Comparison of ENCODE assay signal across 1 cellular context in the genomic region with DNA sequence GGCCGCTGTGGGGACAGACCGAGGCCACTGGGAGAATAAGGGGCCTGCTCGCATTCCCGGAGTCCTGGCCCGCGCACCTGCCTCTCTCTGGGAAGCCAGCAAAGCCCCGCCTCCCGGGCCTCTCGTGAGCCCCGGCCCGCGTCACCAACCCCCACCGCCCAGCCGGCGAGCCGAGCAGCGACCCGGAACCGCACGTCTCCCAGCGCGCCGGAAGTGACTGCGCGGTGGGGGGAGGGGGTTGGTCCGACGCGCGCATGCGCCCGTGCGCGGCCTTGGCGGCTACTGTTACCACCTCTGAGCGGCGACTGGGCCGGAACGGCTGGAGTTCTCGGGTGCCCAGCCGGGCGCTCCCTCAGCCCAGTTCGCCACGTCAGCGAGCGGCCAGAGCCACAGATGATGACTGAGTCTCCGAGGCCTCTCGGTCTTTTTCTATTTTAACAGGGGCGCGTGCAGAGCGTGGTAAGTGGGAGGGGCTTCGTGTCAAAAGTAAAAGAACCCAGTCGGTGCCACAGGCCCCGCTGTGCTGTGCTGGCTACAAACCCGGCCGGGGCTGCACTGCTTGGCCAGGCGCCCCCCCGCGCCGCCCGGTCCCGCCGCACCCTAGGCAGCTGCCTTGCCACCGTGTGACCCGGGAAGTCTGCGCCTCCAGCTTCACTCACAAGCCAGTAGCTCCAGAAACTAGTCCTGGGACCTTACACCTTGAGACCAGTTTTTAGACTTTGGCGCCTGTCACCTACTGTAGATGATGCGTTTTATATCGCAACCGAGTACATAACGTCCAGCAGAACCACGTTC.
A peak's percentile ranks its signal among the peaks of the same experiment; 100 is the strongest.
TF ChIP-seq lines count a peak whose summit lies in the region.

A gene with protein sequence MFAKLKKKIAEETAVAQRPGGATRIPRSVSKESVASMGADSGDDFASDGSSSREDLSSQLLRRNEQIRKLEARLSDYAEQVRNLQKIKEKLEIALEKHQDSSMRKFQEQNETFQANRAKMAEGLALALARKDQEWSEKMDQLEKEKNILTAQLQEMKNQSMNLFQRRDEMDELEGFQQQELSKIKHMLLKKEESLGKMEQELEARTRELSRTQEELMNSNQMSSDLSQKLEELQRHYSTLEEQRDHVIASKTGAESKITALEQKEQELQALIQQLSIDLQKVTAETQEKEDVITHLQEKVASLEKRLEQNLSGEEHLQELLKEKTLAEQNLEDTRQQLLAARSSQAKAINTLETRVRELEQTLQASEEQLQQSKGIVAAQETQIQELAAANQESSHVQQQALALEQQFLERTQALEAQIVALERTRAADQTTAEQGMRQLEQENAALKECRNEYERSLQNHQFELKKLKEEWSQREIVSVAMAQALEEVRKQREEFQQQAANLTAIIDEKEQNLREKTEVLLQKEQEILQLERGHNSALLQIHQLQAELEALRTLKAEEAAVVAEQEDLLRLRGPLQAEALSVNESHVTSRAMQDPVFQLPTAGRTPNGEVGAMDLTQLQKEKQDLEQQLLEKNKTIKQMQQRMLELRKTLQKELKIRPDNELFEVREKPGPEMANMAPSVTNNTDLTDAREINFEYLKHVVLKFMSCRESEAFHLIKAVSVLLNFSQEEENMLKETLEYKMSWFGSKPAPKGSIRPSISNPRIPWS (minus strand): TSS at position 190 of the 795 bp plus-strand sequence. CDS start 2,372 bp downstream, outside the sequence.

TF ChIP-seq in HepG2, 621 proteins besides CTCF, POLR2A, EP300 and RAD21 (continued from another document and continues in another):
- peak; percentile 53; the same call in 1 of the 2 replicates for TF ChIP-seq ZNF761 (CRISPR knock-in tag; conservative IDR thresholded peaks at IDR 0.05)
- TF ChIP-seq TRIM24 (CRISPR knock-in tag; IDR thresholded peaks at IDR 0.05), result no peak
- peak; percentile 93 for TF ChIP-seq CAMTA2 (CRISPR knock-in tag; IDR thresholded peaks at IDR 0.05; ENCODE audit: borderline replicate concordance)
- TF ChIP-seq, protein P1, sequence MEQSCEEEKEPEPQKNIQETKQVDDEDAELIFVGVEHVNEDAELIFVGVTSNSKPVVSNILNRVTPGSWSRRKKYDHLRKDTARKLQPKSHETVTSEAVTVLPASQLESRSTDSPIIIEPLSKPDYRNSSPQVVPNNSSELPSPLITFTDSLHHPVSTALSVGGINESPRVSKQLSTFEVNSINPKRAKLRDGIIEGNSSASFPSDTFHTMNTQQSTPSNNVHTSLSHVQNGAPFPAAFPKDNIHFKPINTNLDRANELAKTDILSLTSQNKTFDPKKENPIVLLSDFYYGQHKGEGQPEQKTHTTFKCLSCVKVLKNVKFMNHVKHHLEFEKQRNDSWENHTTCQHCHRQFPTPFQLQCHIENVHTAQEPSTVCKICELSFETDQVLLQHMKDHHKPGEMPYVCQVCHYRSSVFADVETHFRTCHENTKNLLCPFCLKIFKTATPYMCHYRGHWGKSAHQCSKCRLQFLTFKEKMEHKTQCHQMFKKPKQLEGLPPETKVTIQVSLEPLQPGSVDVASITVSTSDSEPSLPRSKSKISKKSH (CRISPR knock-in tag; IDR thresholded peaks at IDR 0.05; ENCODE audit: borderline replicate concordance), result peak; percentile 77; the same call in 1 of the 2 replicates
- no peak for TF ChIP-seq SP1 (IDR thresholded peaks at IDR 0.05)
- TF ChIP-seq SP1 (CRISPR knock-in tag; IDR thresholded peaks at IDR 0.05), result peak; percentile 77
- no peak for TF ChIP-seq ZKSCAN1 (IDR thresholded peaks at IDR 0.05; ENCODE audit: low read length)
- peak; percentile 75; the same call in 1 of the 2 replicates for TF ChIP-seq FOXC1 (CRISPR knock-in tag; IDR thresholded peaks at IDR 0.05; ENCODE audit: borderline replicate concordance)
- peak; percentile 90; the same call in 1 of the 2 replicates for TF ChIP-seq ZNF614 (CRISPR knock-in tag; IDR thresholded peaks at IDR 0.05; ENCODE audit: borderline replicate concordance)
- TF ChIP-seq SRY (CRISPR knock-in tag; IDR thresholded peaks at IDR 0.05), result peak; percentile 39; the same call in 1 of the 2 replicates
- no peak for TF ChIP-seq ZNF335 (CRISPR knock-in tag; IDR thresholded peaks at IDR 0.05)
- TF ChIP-seq ERF (CRISPR knock-in tag; IDR thresholded peaks at IDR 0.05), result peak; percentile 83
- TF ChIP-seq, protein P2, sequence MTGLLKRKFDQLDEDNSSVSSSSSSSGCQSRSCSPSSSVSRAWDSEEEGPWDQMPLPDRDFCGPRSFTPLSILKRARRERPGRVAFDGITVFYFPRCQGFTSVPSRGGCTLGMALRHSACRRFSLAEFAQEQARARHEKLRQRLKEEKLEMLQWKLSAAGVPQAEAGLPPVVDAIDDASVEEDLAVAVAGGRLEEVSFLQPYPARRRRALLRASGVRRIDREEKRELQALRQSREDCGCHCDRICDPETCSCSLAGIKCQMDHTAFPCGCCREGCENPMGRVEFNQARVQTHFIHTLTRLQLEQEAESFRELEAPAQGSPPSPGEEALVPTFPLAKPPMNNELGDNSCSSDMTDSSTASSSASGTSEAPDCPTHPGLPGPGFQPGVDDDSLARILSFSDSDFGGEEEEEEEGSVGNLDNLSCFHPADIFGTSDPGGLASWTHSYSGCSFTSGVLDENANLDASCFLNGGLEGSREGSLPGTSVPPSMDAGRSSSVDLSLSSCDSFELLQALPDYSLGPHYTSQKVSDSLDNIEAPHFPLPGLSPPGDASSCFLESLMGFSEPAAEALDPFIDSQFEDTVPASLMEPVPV (CRISPR knock-in tag; IDR thresholded peaks at IDR 0.05), result peak; percentile 72; the same call in 1 of the 2 replicates
- TF ChIP-seq ZSCAN20 (CRISPR knock-in tag; IDR thresholded peaks at IDR 0.05; ENCODE audit: borderline replicate concordance), result no peak; the same call in none of the 2 replicates
- TF ChIP-seq ZNF883 (CRISPR knock-in tag; IDR thresholded peaks at IDR 0.05; ENCODE audit: not compliant biosample characterization), result peak; percentile 84
- TF ChIP-seq ZBTB20 (CRISPR knock-in tag; IDR thresholded peaks at IDR 0.05; ENCODE audit: borderline replicate concordance, low read depth), result no peak; the same call in none of the 2 replicates
- 0 out of 2 replicates have a peak, but pooled peaks have one; percentile 45 for TF ChIP-seq CC2D1A (CRISPR knock-in tag; IDR thresholded peaks at IDR 0.05)
- peak; percentile 98 for TF ChIP-seq ZFY (CRISPR knock-in tag; IDR thresholded peaks at IDR 0.05)
- no peak for TF ChIP-seq NR2F1 (CRISPR knock-in tag; IDR thresholded peaks at IDR 0.05)
- no peak for TF ChIP-seq NFRKB (IDR thresholded peaks at IDR 0.05)
- peak; percentile 92 for TF ChIP-seq MYC (CRISPR knock-in tag; IDR thresholded peaks at IDR 0.05; ENCODE audit: borderline replicate concordance)
- TF ChIP-seq, protein P3, sequence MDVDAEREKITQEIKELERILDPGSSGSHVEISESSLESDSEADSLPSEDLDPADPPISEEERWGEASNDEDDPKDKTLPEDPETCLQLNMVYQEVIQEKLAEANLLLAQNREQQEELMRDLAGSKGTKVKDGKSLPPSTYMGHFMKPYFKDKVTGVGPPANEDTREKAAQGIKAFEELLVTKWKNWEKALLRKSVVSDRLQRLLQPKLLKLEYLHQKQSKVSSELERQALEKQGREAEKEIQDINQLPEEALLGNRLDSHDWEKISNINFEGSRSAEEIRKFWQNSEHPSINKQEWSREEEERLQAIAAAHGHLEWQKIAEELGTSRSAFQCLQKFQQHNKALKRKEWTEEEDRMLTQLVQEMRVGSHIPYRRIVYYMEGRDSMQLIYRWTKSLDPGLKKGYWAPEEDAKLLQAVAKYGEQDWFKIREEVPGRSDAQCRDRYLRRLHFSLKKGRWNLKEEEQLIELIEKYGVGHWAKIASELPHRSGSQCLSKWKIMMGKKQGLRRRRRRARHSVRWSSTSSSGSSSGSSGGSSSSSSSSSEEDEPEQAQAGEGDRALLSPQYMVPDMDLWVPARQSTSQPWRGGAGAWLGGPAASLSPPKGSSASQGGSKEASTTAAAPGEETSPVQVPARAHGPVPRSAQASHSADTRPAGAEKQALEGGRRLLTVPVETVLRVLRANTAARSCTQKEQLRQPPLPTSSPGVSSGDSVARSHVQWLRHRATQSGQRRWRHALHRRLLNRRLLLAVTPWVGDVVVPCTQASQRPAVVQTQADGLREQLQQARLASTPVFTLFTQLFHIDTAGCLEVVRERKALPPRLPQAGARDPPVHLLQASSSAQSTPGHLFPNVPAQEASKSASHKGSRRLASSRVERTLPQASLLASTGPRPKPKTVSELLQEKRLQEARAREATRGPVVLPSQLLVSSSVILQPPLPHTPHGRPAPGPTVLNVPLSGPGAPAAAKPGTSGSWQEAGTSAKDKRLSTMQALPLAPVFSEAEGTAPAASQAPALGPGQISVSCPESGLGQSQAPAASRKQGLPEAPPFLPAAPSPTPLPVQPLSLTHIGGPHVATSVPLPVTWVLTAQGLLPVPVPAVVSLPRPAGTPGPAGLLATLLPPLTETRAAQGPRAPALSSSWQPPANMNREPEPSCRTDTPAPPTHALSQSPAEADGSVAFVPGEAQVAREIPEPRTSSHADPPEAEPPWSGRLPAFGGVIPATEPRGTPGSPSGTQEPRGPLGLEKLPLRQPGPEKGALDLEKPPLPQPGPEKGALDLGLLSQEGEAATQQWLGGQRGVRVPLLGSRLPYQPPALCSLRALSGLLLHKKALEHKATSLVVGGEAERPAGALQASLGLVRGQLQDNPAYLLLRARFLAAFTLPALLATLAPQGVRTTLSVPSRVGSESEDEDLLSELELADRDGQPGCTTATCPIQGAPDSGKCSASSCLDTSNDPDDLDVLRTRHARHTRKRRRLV (CRISPR knock-in tag; IDR thresholded peaks at IDR 0.05), result peak; percentile 10
- peak; percentile 28 for TF ChIP-seq ZNF850 (CRISPR knock-in tag; conservative IDR thresholded peaks at IDR 0.05)
- TF ChIP-seq ZNF878 (CRISPR knock-in tag; IDR thresholded peaks at IDR 0.05), result no peak; the same call in 1 of the 2 replicates
- TF ChIP-seq, protein P4, sequence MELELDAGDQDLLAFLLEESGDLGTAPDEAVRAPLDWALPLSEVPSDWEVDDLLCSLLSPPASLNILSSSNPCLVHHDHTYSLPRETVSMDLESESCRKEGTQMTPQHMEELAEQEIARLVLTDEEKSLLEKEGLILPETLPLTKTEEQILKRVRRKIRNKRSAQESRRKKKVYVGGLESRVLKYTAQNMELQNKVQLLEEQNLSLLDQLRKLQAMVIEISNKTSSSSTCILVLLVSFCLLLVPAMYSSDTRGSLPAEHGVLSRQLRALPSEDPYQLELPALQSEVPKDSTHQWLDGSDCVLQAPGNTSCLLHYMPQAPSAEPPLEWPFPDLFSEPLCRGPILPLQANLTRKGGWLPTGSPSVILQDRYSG (CRISPR knock-in tag; IDR thresholded peaks at IDR 0.05), result no peak
- TF ChIP-seq EHMT2 (IDR thresholded peaks at IDR 0.05; ENCODE audit: borderline replicate concordance, low read depth, low read length), result no peak
- TF ChIP-seq BRD4 (CRISPR knock-in tag; IDR thresholded peaks at IDR 0.05), result peak; percentile 16
- no peak for TF ChIP-seq JUND (CRISPR knock-in tag; IDR thresholded peaks at IDR 0.05)
- peak; percentile 57; the same call in 1 of the 2 replicates for TF ChIP-seq ZNF34 (CRISPR knock-in tag; IDR thresholded peaks at IDR 0.05; ENCODE audit: borderline replicate concordance)
- peak; percentile 76; the same call in 1 of the 2 replicates for TF ChIP-seq ZMAT3 (CRISPR knock-in tag; conservative IDR thresholded peaks at IDR 0.05)
- TF ChIP-seq KLF9 (CRISPR knock-in tag; IDR thresholded peaks at IDR 0.05; ENCODE audit: low read depth), result peak; percentile 75; the same call in 1 of the 2 replicates
- TF ChIP-seq ZNF180 (CRISPR knock-in tag; IDR thresholded peaks at IDR 0.05; ENCODE audit: borderline replicate concordance, low read depth), result no peak
- TF ChIP-seq, protein P5, sequence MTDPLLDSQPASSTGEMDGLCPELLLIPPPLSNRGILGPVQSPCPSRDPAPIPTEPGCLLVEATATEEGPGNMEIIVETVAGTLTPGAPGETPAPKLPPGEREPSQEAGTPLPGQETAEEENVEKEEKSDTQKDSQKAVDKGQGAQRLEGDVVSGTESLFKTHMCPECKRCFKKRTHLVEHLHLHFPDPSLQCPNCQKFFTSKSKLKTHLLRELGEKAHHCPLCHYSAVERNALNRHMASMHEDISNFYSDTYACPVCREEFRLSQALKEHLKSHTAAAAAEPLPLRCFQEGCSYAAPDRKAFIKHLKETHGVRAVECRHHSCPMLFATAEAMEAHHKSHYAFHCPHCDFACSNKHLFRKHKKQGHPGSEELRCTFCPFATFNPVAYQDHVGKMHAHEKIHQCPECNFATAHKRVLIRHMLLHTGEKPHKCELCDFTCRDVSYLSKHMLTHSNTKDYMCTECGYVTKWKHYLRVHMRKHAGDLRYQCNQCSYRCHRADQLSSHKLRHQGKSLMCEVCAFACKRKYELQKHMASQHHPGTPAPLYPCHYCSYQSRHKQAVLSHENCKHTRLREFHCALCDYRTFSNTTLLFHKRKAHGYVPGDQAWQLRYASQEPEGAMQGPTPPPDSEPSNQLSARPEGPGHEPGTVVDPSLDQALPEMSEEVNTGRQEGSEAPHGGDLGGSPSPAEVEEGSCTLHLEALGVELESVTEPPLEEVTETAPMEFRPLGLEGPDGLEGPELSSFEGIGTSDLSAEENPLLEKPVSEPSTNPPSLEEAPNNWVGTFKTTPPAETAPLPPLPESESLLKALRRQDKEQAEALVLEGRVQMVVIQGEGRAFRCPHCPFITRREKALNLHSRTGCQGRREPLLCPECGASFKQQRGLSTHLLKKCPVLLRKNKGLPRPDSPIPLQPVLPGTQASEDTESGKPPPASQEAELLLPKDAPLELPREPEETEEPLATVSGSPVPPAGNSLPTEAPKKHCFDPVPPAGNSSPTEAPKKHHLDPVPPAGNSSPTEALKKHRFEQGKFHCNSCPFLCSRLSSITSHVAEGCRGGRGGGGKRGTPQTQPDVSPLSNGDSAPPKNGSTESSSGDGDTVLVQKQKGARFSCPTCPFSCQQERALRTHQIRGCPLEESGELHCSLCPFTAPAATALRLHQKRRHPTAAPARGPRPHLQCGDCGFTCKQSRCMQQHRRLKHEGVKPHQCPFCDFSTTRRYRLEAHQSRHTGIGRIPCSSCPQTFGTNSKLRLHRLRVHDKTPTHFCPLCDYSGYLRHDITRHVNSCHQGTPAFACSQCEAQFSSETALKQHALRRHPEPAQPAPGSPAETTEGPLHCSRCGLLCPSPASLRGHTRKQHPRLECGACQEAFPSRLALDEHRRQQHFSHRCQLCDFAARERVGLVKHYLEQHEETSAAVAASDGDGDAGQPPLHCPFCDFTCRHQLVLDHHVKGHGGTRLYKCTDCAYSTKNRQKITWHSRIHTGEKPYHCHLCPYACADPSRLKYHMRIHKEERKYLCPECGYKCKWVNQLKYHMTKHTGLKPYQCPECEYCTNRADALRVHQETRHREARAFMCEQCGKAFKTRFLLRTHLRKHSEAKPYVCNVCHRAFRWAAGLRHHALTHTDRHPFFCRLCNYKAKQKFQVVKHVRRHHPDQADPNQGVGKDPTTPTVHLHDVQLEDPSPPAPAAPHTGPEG (CRISPR knock-in tag; IDR thresholded peaks at IDR 0.05), result peak; percentile 82
- TF ChIP-seq RARA (CRISPR knock-in tag; IDR thresholded peaks at IDR 0.05), result no peak
- TF ChIP-seq KDM5B (CRISPR knock-in tag; IDR thresholded peaks at IDR 0.05; ENCODE audit: borderline replicate concordance), result peak; percentile 90; the same call in 1 of the 2 replicates
- TF ChIP-seq PAF1 (CRISPR knock-in tag; IDR thresholded peaks at IDR 0.05), result no peak
- peak; percentile 96 for TF ChIP-seq RBFOX2 (IDR thresholded peaks at IDR 0.05; ENCODE audit: low read depth, low read length)
- 0 out of 2 replicates have a peak, but pooled peaks have one; percentile 61 for TF ChIP-seq HNRNPL (IDR thresholded peaks at IDR 0.05; ENCODE audit: low read depth, low read length)
- no peak for TF ChIP-seq PLRG1 (conservative IDR thresholded peaks at IDR 0.05)
